Comparison of ENCODE assay signal across 20 cellular contexts in genomic region chr1:23405946-23406345, GRCh38. TPM values are rescaled to one million over a fixed set of nuclear protein-coding genes. Genes with fewer than 3 reads are reported as not detected.
DNase-seq lines count a peak whose midpoint lies in the region; ATAC-seq, FAIRE-seq and TF ChIP-seq lines count a peak whose summit lies in the region.
"Had no signal": no experiment of that assay in that cellular context is flagged by ENCODE, and none has a peak within 500 bp of the region (broad histone marks: within the 10 kb centered on the region; RNA-seq: fewer than 3 reads in every experiment).

No MANE protein-coding gene starts in this region.

- whole genome bisulfite sequencing in pancreas, 2 donors: 63 to 70% methylated on average over 3 of the region's 3 CpGs

- H3K27ac ChIP-seq in VCaP (peak overlapping the region; percentile 82), pancreas (peak overlapping the region in 3 of 4 donors; percentile 22 to 58 (median 45)), gastrocnemius medialis (peak overlapping the region in 3 of 4 donors; percentile 21 to 31 (median 30))

- H3K36me3 ChIP-seq in pancreas: peaks cover 0 to 28% (median 9%) of the 10 kb centered on the region in 3 donors
- peaks cover 0 to 14% of the 10 kb centered on the region in 2 donors for H3K36me3 ChIP-seq in gastrocnemius medialis

- H3K9me3 ChIP-seq in pancreas (no peaks in the 10 kb centered on the region), gastrocnemius medialis (no peaks in the 10 kb centered on the region)

- CTCF ChIA-PET in activated CD4-positive, alpha-beta T cell treated with anti-CD3 and anti-CD28 coated beads, Interleukin-2, amount 10 ng/mL, durations not matched to agents 7 days and 5 days (lab: Charles Lee): no interaction called here

- no peak overlapping the region for H3K27ac Mint-ChIP-seq in activated CD4-positive, alpha-beta T cell treated with anti-CD3 and anti-CD28 coated beads, Interleukin-2, amount 10 ng/mL, durations not matched to agents 7 days and 5 days
- H3K27ac Mint-ChIP-seq: CD4-positive, alpha-beta memory T cell; GM23338; H9; HFFc6 had no signal

- no peaks in the 10 kb centered on the region for H3K27me3 ChIP-seq in pancreas
- no peaks in the 10 kb centered on the region for H3K27me3 ChIP-seq in gastrocnemius medialis

- intact Hi-C loops in pancreas (cut with DNase I): no loop called here
- intact Hi-C loops in gastrocnemius medialis (cut with DNase I; ENCODE audit: low total_unique reads): loop anchor here (5.0 kb wide), 1 partner anchor 76 kb away; the partner anchor contains the start of gene ASAP3

- H3K4me3 ChIP-seq in pancreas (no peak overlapping the region), gastrocnemius medialis (no peak overlapping the region)
- H3K4me3 ChIP-seq: GM23338 had no signal

- TF ChIP-seq CTCF in VCaP (conservative IDR thresholded peaks at IDR 0.05): no peak
- no peak for TF ChIP-seq CTCF in pancreas (IDR thresholded peaks at IDR 0.05)
- TF ChIP-seq CTCF in gastrocnemius medialis (IDR thresholded peaks at IDR 0.05 in 4 of 5, conservative IDR thresholded peaks at IDR 0.05 in 1 of 5): no peak

- no peaks in the 10 kb centered on the region for H3K36me3 Mint-ChIP-seq in activated CD4-positive, alpha-beta T cell treated with anti-CD3 and anti-CD28 coated beads, Interleukin-2, amount 10 ng/mL, durations not matched to agents 7 days and 5 days (ENCODE audit: low read depth)

- no peaks in the 10 kb centered on the region for H3K9me3 Mint-ChIP-seq in activated CD4-positive, alpha-beta T cell treated with anti-CD3 and anti-CD28 coated beads, Interleukin-2, amount 10 ng/mL, durations not matched to agents 7 days and 5 days
- H3K9me3 Mint-ChIP-seq: CD4-positive, alpha-beta memory T cell; GM23338; H9; HFFc6 had no signal

- peaks cover 15% of the 10 kb centered on the region for H3K4me1 Mint-ChIP-seq in activated CD4-positive, alpha-beta T cell treated with anti-CD3 and anti-CD28 coated beads, Interleukin-2, amount 10 ng/mL, durations not matched to agents 7 days and 5 days

- H3K4me1 ChIP-seq in pancreas: peaks cover 28 to 46% (median 44%) of the 10 kb centered on the region in 3 donors
- peaks cover 22 to 47% of the 10 kb centered on the region in 2 donors for H3K4me1 ChIP-seq in gastrocnemius medialis

- DNase-seq in pancreas: no peak
- no peak for DNase-seq in gastrocnemius medialis
- no peak for DNase-seq in activated T-cell treated with anti-CD3 and anti-CD28 coated beads, Interleukin-2, amount 50 U/mL, for 1 hour
- DNase-seq in activated CD4-positive, alpha-beta T cell treated with anti-CD3 and anti-CD28 coated beads, Interleukin-2, amount 10 ng/mL, durations not matched to agents 7 days and 5 days: no peak
- DNase-seq in NCI-H1092 treated with DMSO at 0.1 percent for 48 hours (lab: John Stamatoyannopoulos, UW): no peak
- DNase-seq: C1 segment of cervical spinal cord; Calu3; CD4-positive, alpha-beta memory T cell; COR-L47; DMS53; DMS79 treated with DMSO at 0.1 percent for 48 hours; GF-D8; H9; HFFc6 had no signal

- H3K4me3 Mint-ChIP-seq in activated CD4-positive, alpha-beta T cell treated with anti-CD3 and anti-CD28 coated beads, Interleukin-2, amount 10 ng/mL, durations not matched to agents 7 days and 5 days: no peak overlapping the region
- H3K4me3 Mint-ChIP-seq: CD4-positive, alpha-beta memory T cell; GM23338; H9; HFFc6 had no signal

- FAIRE-seq in pancreas (lab: Jason Lieb, UNC): no peak
- FAIRE-seq: GM12891, GM18507 had no signal

- POLR2A ChIA-PET in activated CD4-positive, alpha-beta T cell treated with anti-CD3 and anti-CD28 coated beads, Interleukin-2, amount 10 ng/mL, durations not matched to agents 7 days and 5 days (lab: Charles Lee): no interaction called here

- ATAC-seq in pancreas (no peak), gastrocnemius medialis (no peak)
- ATAC-seq: GM23338, HCT116 had no signal

- no peaks in the 10 kb centered on the region for H3K27me3 Mint-ChIP-seq in activated CD4-positive, alpha-beta T cell treated with anti-CD3 and anti-CD28 coated beads, Interleukin-2, amount 10 ng/mL, durations not matched to agents 7 days and 5 days
- H3K27me3 Mint-ChIP-seq: CD4-positive, alpha-beta memory T cell had no signal

- in situ Hi-C loops in gastrocnemius medialis (cut with MboI; ENCODE audit: low sequenced_read_pairs in 4 of 4): loop anchor here in 2 of 4 donors (10.0 kb wide), 2 partner anchors 61 to 71 kb away; partner anchors contain the start of gene HNRNPR (in 1 of the 2)

- no peak for TF ChIP-seq POLR2A in gastrocnemius medialis (IDR thresholded peaks at IDR 0.05)

RNA-seq across cellular contexts. Expression of gene TCEA3, which starts 18.6 kb away (rescaled TPM):
- total RNA-seq in pancreas (100 to 1,000 TPM in 4 of 6 donors, 10 to 100 TPM in 2; 70.8 to 129 (median 116) TPM), gastrocnemius medialis (100 to 1,000 TPM; 128 to 242 (median 179) TPM)
- polyA plus RNA-seq in pancreas: 100 to 1,000 TPM in 1 of 2 donors, 10 to 100 TPM in 1; 74.2 to 143 TPM
- total RNA-seq in activated CD4-positive, alpha-beta T cell treated with anti-CD3 and anti-CD28 coated beads, Interleukin-2, amount 10 ng/mL, durations not matched to agents 7 days and 5 days: 10 to 100 TPM; 18.3 to 19.5 TPM
- total RNA-seq: A172, GM23338 had no signal
- polyA plus RNA-seq: GM23338 had no signal

RNA-seq across cellular contexts. Expression of gene ZNF436, which starts 36.3 kb away (rescaled TPM):
- total RNA-seq in pancreas (10 to 100 TPM in 1 of 6 donors, 1 to 10 TPM in 5; 3.7 to 11.8 (median 4.5) TPM), gastrocnemius medialis (1 to 10 TPM; 6.0 to 7.1 (median 6.8) TPM)
- 1 to 10 TPM; 2.1 to 3.9 TPM for polyA plus RNA-seq in pancreas
- total RNA-seq in activated CD4-positive, alpha-beta T cell treated with anti-CD3 and anti-CD28 coated beads, Interleukin-2, amount 10 ng/mL, durations not matched to agents 7 days and 5 days: 1 to 10 TPM; 6.7 to 8.1 TPM

Comparison
In these comparisons a context has a peak if more than half of its experiments do, and no peak if none do; other contexts are left out.
1. H3K27ac ChIP-seq: peak in every context shown above with its lines; median percentile 82 in VCaP; 45 in pancreas; 30 in gastrocnemius medialis.